In genomic region chr9:36831381-36832231, GRCh38 we compare ENCODE assay signal across 1 cellular context.
TF ChIP-seq lines count a peak whose summit lies in the region.

No MANE protein-coding gene starts in this region.

TF ChIP-seq in HepG2, 621 proteins besides CTCF, POLR2A, EP300 and RAD21 (continued from another document):
- TF ChIP-seq, protein P1, sequence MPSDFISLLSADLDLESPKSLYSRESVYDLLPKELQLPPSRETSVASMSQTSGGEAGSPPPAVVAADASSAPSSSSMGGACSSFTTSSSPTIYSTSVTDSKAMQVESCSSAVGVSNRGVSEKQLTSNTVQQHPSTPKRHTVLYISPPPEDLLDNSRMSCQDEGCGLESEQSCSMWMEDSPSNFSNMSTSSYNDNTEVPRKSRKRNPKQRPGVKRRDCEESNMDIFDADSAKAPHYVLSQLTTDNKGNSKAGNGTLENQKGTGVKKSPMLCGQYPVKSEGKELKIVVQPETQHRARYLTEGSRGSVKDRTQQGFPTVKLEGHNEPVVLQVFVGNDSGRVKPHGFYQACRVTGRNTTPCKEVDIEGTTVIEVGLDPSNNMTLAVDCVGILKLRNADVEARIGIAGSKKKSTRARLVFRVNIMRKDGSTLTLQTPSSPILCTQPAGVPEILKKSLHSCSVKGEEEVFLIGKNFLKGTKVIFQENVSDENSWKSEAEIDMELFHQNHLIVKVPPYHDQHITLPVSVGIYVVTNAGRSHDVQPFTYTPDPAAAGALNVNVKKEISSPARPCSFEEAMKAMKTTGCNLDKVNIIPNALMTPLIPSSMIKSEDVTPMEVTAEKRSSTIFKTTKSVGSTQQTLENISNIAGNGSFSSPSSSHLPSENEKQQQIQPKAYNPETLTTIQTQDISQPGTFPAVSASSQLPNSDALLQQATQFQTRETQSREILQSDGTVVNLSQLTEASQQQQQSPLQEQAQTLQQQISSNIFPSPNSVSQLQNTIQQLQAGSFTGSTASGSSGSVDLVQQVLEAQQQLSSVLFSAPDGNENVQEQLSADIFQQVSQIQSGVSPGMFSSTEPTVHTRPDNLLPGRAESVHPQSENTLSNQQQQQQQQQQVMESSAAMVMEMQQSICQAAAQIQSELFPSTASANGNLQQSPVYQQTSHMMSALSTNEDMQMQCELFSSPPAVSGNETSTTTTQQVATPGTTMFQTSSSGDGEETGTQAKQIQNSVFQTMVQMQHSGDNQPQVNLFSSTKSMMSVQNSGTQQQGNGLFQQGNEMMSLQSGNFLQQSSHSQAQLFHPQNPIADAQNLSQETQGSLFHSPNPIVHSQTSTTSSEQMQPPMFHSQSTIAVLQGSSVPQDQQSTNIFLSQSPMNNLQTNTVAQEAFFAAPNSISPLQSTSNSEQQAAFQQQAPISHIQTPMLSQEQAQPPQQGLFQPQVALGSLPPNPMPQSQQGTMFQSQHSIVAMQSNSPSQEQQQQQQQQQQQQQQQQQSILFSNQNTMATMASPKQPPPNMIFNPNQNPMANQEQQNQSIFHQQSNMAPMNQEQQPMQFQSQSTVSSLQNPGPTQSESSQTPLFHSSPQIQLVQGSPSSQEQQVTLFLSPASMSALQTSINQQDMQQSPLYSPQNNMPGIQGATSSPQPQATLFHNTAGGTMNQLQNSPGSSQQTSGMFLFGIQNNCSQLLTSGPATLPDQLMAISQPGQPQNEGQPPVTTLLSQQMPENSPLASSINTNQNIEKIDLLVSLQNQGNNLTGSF (CRISPR knock-in tag; IDR thresholded peaks at IDR 0.05): no peak
- TF ChIP-seq SRF (IDR thresholded peaks at IDR 0.05; ENCODE audit: low read depth, low read length) (no peak), MXD4 (CRISPR knock-in tag; IDR thresholded peaks at IDR 0.05) (no peak), ZNF317 (CRISPR knock-in tag; IDR thresholded peaks at IDR 0.05) (no peak), ZNF275 (CRISPR knock-in tag; IDR thresholded peaks at IDR 0.05; ENCODE audit: borderline replicate concordance) (no peak), NKX3-1 (CRISPR knock-in tag; IDR thresholded peaks at IDR 0.05) (no peak), GZF1 (CRISPR knock-in tag; IDR thresholded peaks at IDR 0.05) (no peak), SKI (IDR thresholded peaks at IDR 0.05; ENCODE audit: partially characterized antibody) (no peak), ATF5 (CRISPR knock-in tag; IDR thresholded peaks at IDR 0.05; ENCODE audit: low read depth) (no peak), ZNF263 (CRISPR knock-in tag; IDR thresholded peaks at IDR 0.05) (peak; percentile 80), ZNF253 (CRISPR knock-in tag; IDR thresholded peaks at IDR 0.05; ENCODE audit: borderline replicate concordance) (no peak), ZNF629 (CRISPR knock-in tag; conservative IDR thresholded peaks at IDR 0.05) (peak; percentile 54; the same call in 1 of the 2 replicates), ZNF724P (CRISPR knock-in tag; IDR thresholded peaks at IDR 0.05; ENCODE audit: borderline replicate concordance) (no peak)
- TF ChIP-seq, protein P2, sequence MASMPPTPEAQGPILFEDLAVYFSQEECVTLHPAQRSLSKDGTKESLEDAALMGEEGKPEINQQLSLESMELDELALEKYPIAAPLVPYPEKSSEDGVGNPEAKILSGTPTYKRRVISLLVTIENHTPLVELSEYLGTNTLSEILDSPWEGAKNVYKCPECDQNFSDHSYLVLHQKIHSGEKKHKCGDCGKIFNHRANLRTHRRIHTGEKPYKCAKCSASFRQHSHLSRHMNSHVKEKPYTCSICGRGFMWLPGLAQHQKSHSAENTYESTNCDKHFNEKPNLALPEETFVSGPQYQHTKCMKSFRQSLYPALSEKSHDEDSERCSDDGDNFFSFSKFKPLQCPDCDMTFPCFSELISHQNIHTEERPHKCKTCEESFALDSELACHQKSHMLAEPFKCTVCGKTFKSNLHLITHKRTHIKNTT (CRISPR knock-in tag; IDR thresholded peaks at IDR 0.05): no peak
- TF ChIP-seq, protein P3, sequence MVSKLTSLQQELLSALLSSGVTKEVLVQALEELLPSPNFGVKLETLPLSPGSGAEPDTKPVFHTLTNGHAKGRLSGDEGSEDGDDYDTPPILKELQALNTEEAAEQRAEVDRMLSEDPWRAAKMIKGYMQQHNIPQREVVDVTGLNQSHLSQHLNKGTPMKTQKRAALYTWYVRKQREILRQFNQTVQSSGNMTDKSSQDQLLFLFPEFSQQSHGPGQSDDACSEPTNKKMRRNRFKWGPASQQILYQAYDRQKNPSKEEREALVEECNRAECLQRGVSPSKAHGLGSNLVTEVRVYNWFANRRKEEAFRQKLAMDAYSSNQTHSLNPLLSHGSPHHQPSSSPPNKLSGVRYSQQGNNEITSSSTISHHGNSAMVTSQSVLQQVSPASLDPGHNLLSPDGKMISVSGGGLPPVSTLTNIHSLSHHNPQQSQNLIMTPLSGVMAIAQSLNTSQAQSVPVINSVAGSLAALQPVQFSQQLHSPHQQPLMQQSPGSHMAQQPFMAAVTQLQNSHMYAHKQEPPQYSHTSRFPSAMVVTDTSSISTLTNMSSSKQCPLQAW (CRISPR knock-in tag; IDR thresholded peaks at IDR 0.05): no peak
